15 cellular contexts compared by ENCODE assay signal in the genomic region with DNA sequence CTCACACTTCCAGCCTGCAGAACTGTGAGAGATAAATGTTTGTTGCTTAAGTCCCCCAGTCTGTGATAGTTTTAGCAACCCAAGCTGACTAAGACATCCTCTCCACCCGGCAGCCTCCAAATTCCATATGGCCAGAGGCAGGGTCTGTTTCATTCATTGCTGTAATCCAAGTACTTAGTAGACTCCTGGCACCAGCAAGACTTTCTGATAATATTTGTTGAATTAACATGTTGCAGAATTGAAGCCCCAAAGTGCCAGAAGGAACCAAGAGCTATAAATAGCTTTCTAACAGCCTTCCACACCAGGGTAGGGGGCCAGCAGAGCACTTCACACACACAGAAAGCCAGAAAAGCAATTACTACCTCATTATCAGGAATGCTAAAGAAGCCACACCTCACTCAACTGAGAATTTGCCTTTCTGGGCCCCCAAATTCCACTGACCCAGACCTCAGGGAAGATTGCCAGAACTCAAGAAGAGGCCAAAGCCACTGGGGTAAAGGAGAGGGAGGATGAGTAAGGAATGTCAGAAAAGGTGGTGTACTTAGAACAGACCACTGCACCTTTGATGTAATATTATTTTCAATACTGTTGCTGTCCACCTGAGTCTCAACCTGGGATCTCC. TPM values are rescaled to one million over a fixed set of nuclear protein-coding genes. Genes with fewer than 3 reads are reported as not detected.
DNase-seq lines count a peak whose midpoint lies in the region; ATAC-seq and TF ChIP-seq lines count a peak whose summit lies in the region.
"Had no signal": no experiment of that assay in that cellular context is flagged by ENCODE, and none has a peak within 500 bp of the region (broad histone marks: within the 10 kb centered on the region; RNA-seq: fewer than 3 reads in every experiment).

No MANE protein-coding gene starts in this region.

- H3K4me1 Mint-ChIP-seq in natural killer cell: peaks cover 88 to 93% of the 10 kb centered on the region in 2 donors

- H3K4me3 ChIP-seq in AG10803 (ENCODE audit: low read length): no peak overlapping the region

- H3K27ac ChIP-seq in substantia nigra (ENCODE audit: low read depth, low read length, poor library complexity, severe bottlenecking): no peak overlapping the region

- H3K27ac Mint-ChIP-seq in natural killer cell: peak overlapping the region; percentile 12 to 80

- TF ChIP-seq CTCF in AG10803 (conservative IDR thresholded peaks at IDR 0.05; ENCODE audit: low read length) (no peak), natural killer cell (IDR thresholded peaks at IDR 0.05) (no peak)

- intact Hi-C loops in natural killer cell (cut with micrococcal nuclease): no loop called here

- H3K36me3 Mint-ChIP-seq in natural killer cell: no peaks in the 10 kb centered on the region

- no peaks in the 10 kb centered on the region for H3K9me3 Mint-ChIP-seq in natural killer cell
- H3K9me3 Mint-ChIP-seq: CD4-positive, CD25-positive, alpha-beta regulatory T cell had no signal

- no peak overlapping the region for H3K4me3 Mint-ChIP-seq in natural killer cell

- no peaks in the 10 kb centered on the region for H3K27me3 Mint-ChIP-seq in natural killer cell (ENCODE audit: low read depth in 2 of 2)
- H3K27me3 Mint-ChIP-seq: CD4-positive, CD25-positive, alpha-beta regulatory T cell had no signal

- DNase-seq in AG10803 (ENCODE audit: low read depth) (peak; percentile 93), NCI-H226 (peak; percentile 86), dermis blood vessel endothelial cell (peak; percentile 42), natural killer cell (no peak), DMS153 treated with DMSO at 0.1 percent for 48 hours (lab: John Stamatoyannopoulos, UW; ENCODE audit: unreplicated experiment) (no peak), COR-L47 (lab: John Stamatoyannopoulos, UW) (no peak), substantia nigra (lab: John Stamatoyannopoulos, UW) (no peak)
- DNase-seq: activated effector memory CD4-positive, alpha-beta T cell treated with anti-CD3 and anti-CD28 coated beads, Interleukin-2, amount 50 U/mL, for 16 hours; effector CD8-positive, alpha-beta T cell; islet precursor cell; NCI-H1930; nucleus accumbens had no signal

- ATAC-seq in natural killer cell (no peak), GM18858 (IDR thresholded peaks at IDR 0.05; ENCODE audit: unreplicated experiment) (no peak)
- ATAC-seq: activated CD4-positive, CD25-positive, alpha-beta regulatory T cell treated with anti-CD3 and anti-CD28 coated beads, Interleukin-2, amount 50 U/mL, for 24 hours had no signal

RNA-seq across cellular contexts. Expression of a gene that starts 5.7 kb away (rescaled TPM):
- 34.1 and 37.6 TPM in 2 replicates for total RNA-seq in dermis blood vessel endothelial cell
- total RNA-seq in natural killer cell: 10 to 100 TPM; 28.2 to 32.4 (median 31.2) TPM

RNA-seq across cellular contexts. Expression of a gene that starts 31.7 kb away (rescaled TPM):
- total RNA-seq in dermis blood vessel endothelial cell: 28.6 and 35.6 TPM in 2 replicates
- total RNA-seq in natural killer cell: 10 to 100 TPM in 1 of 3 donors, 1 to 10 TPM in 2; 8.7 to 10.8 (median 9.2) TPM

Comparison
In these comparisons a context has a peak if more than half of its experiments do, and no peak if none do; other contexts are left out.
1. DNase-seq: peak in AG10803 (single experiment), NCI-H226 (single experiment) and dermis blood vessel endothelial cell (single experiment); none in natural killer cell (single experiment), DMS153 treated with DMSO at 0.1 percent for 48 hours (single experiment), COR-L47 (single experiment) and substantia nigra (0 of 49).